In genomic region chr1:115115521-115116161, GRCh38 we compare ENCODE assay signal across 15 cellular contexts. TPM values are rescaled to one million over a fixed set of nuclear protein-coding genes. Genes with fewer than 3 reads are reported as not detected.
DNase-seq lines count a peak whose midpoint lies in the region; ATAC-seq, FAIRE-seq and TF ChIP-seq lines count a peak whose summit lies in the region.
"Had no signal": no experiment of that assay in that cellular context is flagged by ENCODE, and none has a peak within 500 bp of the region (broad histone marks: within the 10 kb centered on the region; RNA-seq: fewer than 3 reads in every experiment).

No MANE protein-coding gene starts in this region.

- H3K27ac Mint-ChIP-seq in osteocyte (ENCODE audit: unreplicated experiment), result peak overlapping the region; percentile 81
- H3K27ac Mint-ChIP-seq: CD4-positive, alpha-beta memory T cell had no signal

- H3K27me3 Mint-ChIP-seq in osteocyte (ENCODE audit: unreplicated experiment), result no peaks in the 10 kb centered on the region
- H3K27me3 Mint-ChIP-seq: IgD-negative memory B cell had no signal

- ATAC-seq in GM18511 (IDR thresholded peaks at IDR 0.05; ENCODE audit: unreplicated experiment), result no peak
- ATAC-seq in GM21529 (IDR thresholded peaks at IDR 0.05; ENCODE audit: unreplicated experiment), result no peak

- no peak overlapping the region for H3K4me3 Mint-ChIP-seq in osteocyte (ENCODE audit: unreplicated experiment)
- H3K4me3 Mint-ChIP-seq: CD4-positive, alpha-beta memory T cell; IgD-negative memory B cell had no signal

- peaks cover 9% of the 10 kb centered on the region for H3K9me3 Mint-ChIP-seq in osteocyte (ENCODE audit: unreplicated experiment)

- no peak overlapping the region for H3K4me3 ChIP-seq in bronchial epithelial cell (ENCODE audit: low read depth, low read length)
- H3K4me3 ChIP-seq: HAP-1 had no signal

- peak; percentile 78 for FAIRE-seq in RCC 7860 (lab: Jason Lieb, UNC)
- no peak for FAIRE-seq in bronchial epithelial cell (lab: Jason Lieb, UNC)
- FAIRE-seq in H54 (lab: Jason Lieb, UNC), result no peak

- H3K36me3 ChIP-seq in bronchial epithelial cell (ENCODE audit: control insufficient read depth, insufficient read depth, low read length), result no peaks in the 10 kb centered on the region
- H3K36me3 ChIP-seq: HAP-1 had no signal

- peak; percentile 44 for DNase-seq in EH (ENCODE audit: low read depth)
- DNase-seq in RCC 7860 (ENCODE audit: low spot score), result peak; percentile 64
- peak; percentile 63 for DNase-seq in bronchial epithelial cell (ENCODE audit: low read depth)
- DNase-seq in osteocyte (ENCODE audit: extremely low spot score, unreplicated experiment), result no peak
- no peak for DNase-seq in H54 (ENCODE audit: insufficient read length, low spot score)
- DNase-seq in DMS114 treated with DMSO at 0.1 percent for 48 hours (lab: John Stamatoyannopoulos, UW; ENCODE audit: unreplicated experiment), result no peak
- DNase-seq: CD4-positive, alpha-beta memory T cell; EL; NCI-H2029 treated with DMSO at 0.1 percent for 48 hours; NCI-H2227 treated with DMSO at 0.1 percent for 48 hours; NCI-H526 treated with DMSO at 0.1 percent for 48 hours had no signal

- TF ChIP-seq POLR2A in H54 (IDR thresholded peaks at IDR 0.05; ENCODE audit: low read depth, low read length), result no peak

- H3K27me3 ChIP-seq in bronchial epithelial cell (ENCODE audit: control insufficient read depth, insufficient read depth, low read length), result no peaks in the 10 kb centered on the region

- TF ChIP-seq CTCF in bronchial epithelial cell (IDR thresholded peaks at IDR 0.05; ENCODE audit: insufficient read depth, low read length, severe bottlenecking) (no peak), osteocyte (IDR thresholded peaks at IDR 0.05) (no peak)

- H3K4me1 Mint-ChIP-seq in osteocyte (ENCODE audit: unreplicated experiment), result peaks cover 32% of the 10 kb centered on the region
- H3K4me1 Mint-ChIP-seq: IgD-negative memory B cell had no signal

- H3K36me3 Mint-ChIP-seq in osteocyte (ENCODE audit: unreplicated experiment), result no peaks in the 10 kb centered on the region

RNA-seq across cellular contexts. Expression of gene TSPAN2, which starts 26.3 kb away (rescaled TPM):
- 0.13 and 0.26 TPM in 2 replicates for total RNA-seq in bronchial epithelial cell
- total RNA-seq in osteocyte, result 3.1 and 3.5 TPM in 2 replicates

Comparison
In these comparisons a context has a peak if more than half of its experiments do, and no peak if none do; other contexts are left out.
1. DNase-seq: peak in EH (single experiment), RCC 7860 (single experiment) and bronchial epithelial cell (single experiment); none in osteocyte (single experiment), H54 (single experiment) and DMS114 treated with DMSO at 0.1 percent for 48 hours (single experiment).